ENCODE assay signal across 11 cellular contexts in genomic region chr15:91469627-91470567, GRCh38.
DNase-seq lines count a peak whose midpoint lies in the region; ATAC-seq and TF ChIP-seq lines count a peak whose summit lies in the region.
"Had no signal": no experiment of that assay in that cellular context is flagged by ENCODE, and none has a peak within 500 bp of the region (broad histone marks: within the 10 kb centered on the region; RNA-seq: fewer than 3 reads in every experiment).

No MANE protein-coding gene starts in this region.

- no peaks in the 10 kb centered on the region for H3K27me3 Mint-ChIP-seq in activated CD4-positive, alpha-beta T cell treated with anti-CD3 and anti-CD28 coated beads, Interleukin-2, amount 10 ng/mL, durations not matched to agents 7 days and 5 days
- no peaks in the 10 kb centered on the region for H3K27me3 Mint-ChIP-seq in activated naive CD8-positive, alpha-beta T cell treated with anti-CD3 and anti-CD28 coated beads for 36 hours

- TF ChIP-seq CTCF in GM06990 (IDR thresholded peaks at IDR 0.05; ENCODE audit: insufficient read depth, low read length, poor library complexity, severe bottlenecking): no peak

- H3K4me3 ChIP-seq in GM06990 (replicated peaks; ENCODE audit: low read depth, low read length): no peak overlapping the region
- H3K4me3 ChIP-seq: adrenal gland, right atrium auricular region had no signal

- H3K27ac Mint-ChIP-seq in activated CD4-positive, alpha-beta T cell treated with anti-CD3 and anti-CD28 coated beads, Interleukin-2, amount 10 ng/mL, durations not matched to agents 7 days and 5 days: peak overlapping the region; percentile 87
- peak overlapping the region; percentile 84 for H3K27ac Mint-ChIP-seq in activated naive CD8-positive, alpha-beta T cell treated with anti-CD3 and anti-CD28 coated beads for 36 hours

- peaks cover 26% of the 10 kb centered on the region for H3K9me3 Mint-ChIP-seq in activated CD4-positive, alpha-beta T cell treated with anti-CD3 and anti-CD28 coated beads, Interleukin-2, amount 10 ng/mL, durations not matched to agents 7 days and 5 days
- H3K9me3 Mint-ChIP-seq in activated naive CD8-positive, alpha-beta T cell treated with anti-CD3 and anti-CD28 coated beads for 36 hours: peaks cover 11% of the 10 kb centered on the region

- peaks cover 2% of the 10 kb centered on the region; the same call in 1 of the 2 replicates for H3K27me3 ChIP-seq in GM06990 (replicated peaks; ENCODE audit: control insufficient read depth, insufficient read depth, low read length)
- H3K27me3 ChIP-seq: adrenal gland, right atrium auricular region had no signal

- DNase-seq in GM06990 (ENCODE audit: extremely low read depth, insufficient read length) (peak; percentile 45), SKM-1 (lab: John Stamatoyannopoulos, UW; ENCODE audit: unreplicated experiment) (no peak), NCI-H82 (lab: John Stamatoyannopoulos, UW) (no peak), NCI-H510A (lab: John Stamatoyannopoulos, UW) (no peak)
- peak; percentile 69 for DNase-seq in activated CD4-positive, alpha-beta T cell treated with anti-CD3 and anti-CD28 coated beads, Interleukin-2, amount 10 ng/mL, durations not matched to agents 7 days and 5 days
- DNase-seq in activated naive CD8-positive, alpha-beta T cell treated with anti-CD3 and anti-CD28 coated beads for 36 hours: peak; percentile 76
- DNase-seq in stimulated activated CD4-positive, alpha-beta T cell treated with anti-CD3 and anti-CD28 coated beads, Interleukin-4, amount 100 ng/mL, for 1 hour: peak; percentile 59
- DNase-seq: adrenal gland, left cardiac atrium had no signal

- ATAC-seq in HG03175 (IDR thresholded peaks at IDR 0.05; ENCODE audit: unreplicated experiment): no peak

- peaks cover 29% of the 10 kb centered on the region for H3K36me3 Mint-ChIP-seq in activated CD4-positive, alpha-beta T cell treated with anti-CD3 and anti-CD28 coated beads, Interleukin-2, amount 10 ng/mL, durations not matched to agents 7 days and 5 days (ENCODE audit: low read depth)
- H3K36me3 Mint-ChIP-seq in activated naive CD8-positive, alpha-beta T cell treated with anti-CD3 and anti-CD28 coated beads for 36 hours: peaks cover 9% of the 10 kb centered on the region

- POLR2A ChIA-PET in activated CD4-positive, alpha-beta T cell treated with anti-CD3 and anti-CD28 coated beads, Interleukin-2, amount 10 ng/mL, durations not matched to agents 7 days and 5 days (lab: Charles Lee): no interaction called here

- CTCF ChIA-PET in activated CD4-positive, alpha-beta T cell treated with anti-CD3 and anti-CD28 coated beads, Interleukin-2, amount 10 ng/mL, durations not matched to agents 7 days and 5 days (lab: Charles Lee): no interaction called here

- peaks cover 54% of the 10 kb centered on the region for H3K4me1 Mint-ChIP-seq in activated CD4-positive, alpha-beta T cell treated with anti-CD3 and anti-CD28 coated beads, Interleukin-2, amount 10 ng/mL, durations not matched to agents 7 days and 5 days
- H3K4me1 Mint-ChIP-seq in activated naive CD8-positive, alpha-beta T cell treated with anti-CD3 and anti-CD28 coated beads for 36 hours: peaks cover 45% of the 10 kb centered on the region

- no peaks in the 10 kb centered on the region for H3K36me3 ChIP-seq in GM06990 (ENCODE audit: control insufficient read depth, insufficient read depth, low read length)
- H3K36me3 ChIP-seq: adrenal gland, right atrium auricular region had no signal

- peak overlapping the region; percentile 3 for H3K4me3 Mint-ChIP-seq in activated CD4-positive, alpha-beta T cell treated with anti-CD3 and anti-CD28 coated beads, Interleukin-2, amount 10 ng/mL, durations not matched to agents 7 days and 5 days
- peak overlapping the region; percentile 30 for H3K4me3 Mint-ChIP-seq in activated naive CD8-positive, alpha-beta T cell treated with anti-CD3 and anti-CD28 coated beads for 36 hours

Comparison
In these comparisons a context has a peak if more than half of its experiments do, and no peak if none do; other contexts are left out.
1. DNase-seq: peak in GM06990 (single experiment), activated CD4-positive, alpha-beta T cell treated with anti-CD3 and anti-CD28 coated beads, Interleukin-2, amount 10 ng/mL, durations not matched to agents 7 days and 5 days (single experiment), activated naive CD8-positive, alpha-beta T cell treated with anti-CD3 and anti-CD28 coated beads for 36 hours (single experiment) and stimulated activated CD4-positive, alpha-beta T cell treated with anti-CD3 and anti-CD28 coated beads, Interleukin-4, amount 100 ng/mL, for 1 hour (single experiment); none in SKM-1 (single experiment), NCI-H82 (single experiment) and NCI-H510A (single experiment).